Comparison of ENCODE assay signal across 17 cellular contexts in genomic region chr6:159213401-159213800, GRCh38. TPM values are rescaled to one million over a fixed set of nuclear protein-coding genes. Genes with fewer than 3 reads are reported as not detected.
"Had no signal": no experiment of that assay in that cellular context is flagged by ENCODE, and none has a peak within 500 bp of the region (broad histone marks: within the 10 kb centered on the region; RNA-seq: fewer than 3 reads in every experiment).

No MANE protein-coding gene starts in this region.

- H3K4me3 ChIP-seq: esophagus squamous epithelium, left ventricle myocardium inferior, ovary, suprapubic skin, upper lobe of left lung had no signal

- H3K36me3 ChIP-seq: esophagus squamous epithelium, left ventricle myocardium inferior, ovary, suprapubic skin, upper lobe of left lung had no signal

- H3K9me3 ChIP-seq: esophagus squamous epithelium, left ventricle myocardium inferior, ovary, suprapubic skin, upper lobe of left lung had no signal

- H3K4me1 ChIP-seq: esophagus squamous epithelium, suprapubic skin, upper lobe of left lung had no signal

- H3K27ac ChIP-seq: esophagus squamous epithelium, left ventricle myocardium inferior, ovary, suprapubic skin, upper lobe of left lung had no signal

- ATAC-seq: activated CD8-positive, alpha-beta T cell treated with anti-CD3 and anti-CD28 coated beads for 36 hours; activated naive CD8-positive, alpha-beta T cell treated with anti-CD3 and anti-CD28 coated beads, Interleukin-2, amount 50 U/mL, for 24 hours; stimulated activated naive CD8-positive, alpha-beta T cell treated with anti-CD3 and anti-CD28 coated beads, Interleukin-15, Interleukin-2, amounts not matched to agents 100 U/mL and 50 U/mL, for 24 hours had no signal

- DNase-seq: activated CD4-positive, alpha-beta T cell treated with anti-CD3 and anti-CD28 coated beads for 1 hour; activated CD8-positive, alpha-beta memory T cell treated with anti-CD3 and anti-CD28 coated beads, Interleukin-2, amount 50 U/mL, for 48 hours; activated CD8-positive, alpha-beta T cell treated with anti-CD3 and anti-CD28 coated beads for 36 hours; activated naive CD4-positive, alpha-beta T cell; activated naive CD8-positive, alpha-beta T cell treated with anti-CD3 and anti-CD28 coated beads, Interleukin-2, amount 50 U/mL, for 24 hours; esophagus squamous epithelium; left ventricle myocardium inferior; mesenchymal stem cell; ovary; stimulated activated CD4-positive, alpha-beta T cell treated with anti-CD3 and anti-CD28 coated beads, Interleukin-4, amount 100 ng/mL, for 1 hour; stimulated activated CD8-positive, alpha-beta memory T cell treated with anti-CD3 and anti-CD28 coated beads, Interleukin-4, amount 100 ng/mL, for 48 hours; stimulated activated naive CD8-positive, alpha-beta T cell treated with anti-CD3 and anti-CD28 coated beads, Interleukin-15, Interleukin-2, amounts not matched to agents 100 U/mL and 50 U/mL, for 24 hours; T-helper 9 cell; upper lobe of left lung had no signal

- H3K27me3 ChIP-seq: ovary, suprapubic skin, upper lobe of left lung had no signal

RNA-seq across cellular contexts. Expression of gene FNDC1, which starts 44.2 kb away (rescaled TPM):
- total RNA-seq: activated CD8-positive, alpha-beta T cell treated with anti-CD3 and anti-CD28 coated beads for 36 hours; activated T-helper 1 cell treated with anti-CD3 and anti-CD28 coated beads, Interleukin-12 subunit alpha, Interleukin-12 subunit beta, Interleukin-2, Interleukin-4 antibody, amounts not matched to agents 30 ng/mL and 10 ng/mL and 1 ng/mL, durations not matched to agents 14 hours and 24 hours and 36 hours had no signal
- polyA plus RNA-seq: keratinocyte had no signal
